Comparison of ENCODE assay signal across 15 cellular contexts in the genomic region with DNA sequence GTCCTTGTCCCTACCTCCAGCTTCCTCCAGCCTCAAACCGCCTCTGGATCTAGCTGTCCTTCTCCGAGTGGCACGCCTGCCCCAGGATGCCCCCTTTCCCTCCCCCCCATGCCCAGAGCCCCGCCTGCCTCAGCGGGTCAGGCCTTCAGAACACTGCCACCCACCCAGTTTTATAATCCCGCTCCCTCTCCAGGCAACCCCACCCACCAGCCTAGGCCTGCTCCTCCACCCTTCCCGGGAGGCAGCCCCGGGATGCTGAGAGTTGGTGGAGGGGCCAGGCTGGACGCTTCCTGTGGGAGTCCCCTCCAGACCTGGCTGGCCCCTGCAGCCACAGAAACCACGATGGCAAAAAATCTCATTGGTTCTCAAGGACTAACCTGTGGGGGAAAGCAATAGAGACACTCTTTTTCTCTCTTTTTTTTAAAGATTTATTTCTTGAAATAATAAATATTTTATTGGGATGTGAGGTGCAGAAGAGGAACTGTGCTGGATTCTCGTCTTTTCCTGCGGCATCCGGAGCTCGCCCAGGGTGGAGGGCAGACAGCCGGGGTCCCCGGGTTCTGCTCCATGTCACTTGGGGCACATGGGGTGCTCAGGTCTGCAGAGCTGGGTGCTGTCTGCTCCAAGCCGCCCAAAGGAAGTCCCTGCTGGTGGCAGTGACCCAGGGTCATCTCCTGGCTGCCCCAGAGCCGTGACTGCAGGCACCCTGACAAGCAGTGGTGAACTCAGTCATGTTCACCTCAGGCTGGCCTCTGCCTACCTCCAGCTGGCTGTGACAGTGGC.
DNase-seq lines count a peak whose midpoint lies in the region; TF ChIP-seq lines count a peak whose summit lies in the region.
"Had no signal": no experiment of that assay in that cellular context is flagged by ENCODE, and none has a peak within 500 bp of the region (broad histone marks: within the 10 kb centered on the region; RNA-seq: fewer than 3 reads in every experiment).

No MANE protein-coding gene starts in this region.

- H2AFZ ChIP-seq in osteoblast (ENCODE audit: low read length): no peak overlapping the region
- H2AFZ ChIP-seq: GM23338 had no signal

- H4K20me1 ChIP-seq in osteoblast (ENCODE audit: insufficient read depth, low read length): no peaks in the 10 kb centered on the region

- peaks cover 8% of the 10 kb centered on the region for H3K4me1 ChIP-seq in NT2/D1 (ENCODE audit: insufficient read depth, insufficient read length)
- H3K4me1 ChIP-seq in osteoblast (ENCODE audit: insufficient read depth, low read length): no peaks in the 10 kb centered on the region
- H3K4me1 ChIP-seq: Caco-2, HAP-1 had no signal

- no peak overlapping the region for H3K4me2 ChIP-seq in osteoblast (ENCODE audit: insufficient read depth, low read length)
- H3K4me2 ChIP-seq: GM23338 had no signal

- TF ChIP-seq CTCF in osteoblast (IDR thresholded peaks at IDR 0.05; ENCODE audit: extremely low read depth, low read depth, low read length): no peak

- H3K79me2 ChIP-seq in osteoblast (ENCODE audit: insufficient read depth, low read length): no peaks in the 10 kb centered on the region

- H3K27ac ChIP-seq in osteoblast (ENCODE audit: low read depth, low read length): no peak overlapping the region
- H3K27ac ChIP-seq: C4-2B had no signal

- no peaks in the 10 kb centered on the region for H3K9me3 ChIP-seq in NT2/D1 (ENCODE audit: insufficient read depth, low read length)
- H3K9me3 ChIP-seq in osteoblast (ENCODE audit: low read depth, low read length): no peaks in the 10 kb centered on the region
- H3K9me3 ChIP-seq: Caco-2, HAP-1 had no signal

- no peaks in the 10 kb centered on the region for H3K36me3 ChIP-seq in H7 (replicated peaks; ENCODE audit: control insufficient read depth, insufficient read depth, low read length)
- peaks cover 17% of the 10 kb centered on the region for H3K36me3 ChIP-seq in NT2/D1 (ENCODE audit: insufficient read depth, insufficient read length, low read length)
- H3K36me3 ChIP-seq in osteoblast (ENCODE audit: insufficient read depth, low read length): no peaks in the 10 kb centered on the region
- H3K36me3 ChIP-seq: HAP-1 had no signal

- peak overlapping the region; percentile 39 for H3K9ac ChIP-seq in NT2/D1 (ENCODE audit: insufficient read length, low read depth)

- intact Hi-C loops in head of caudate nucleus (cut with DNase I): no loop called here

- no peak overlapping the region for H3K4me3 ChIP-seq in H7 (ENCODE audit: insufficient read depth, low read depth, low read length)
- no peak overlapping the region for H3K4me3 ChIP-seq in NT2/D1 (ENCODE audit: insufficient read length, low read depth)
- no peak overlapping the region for H3K4me3 ChIP-seq in osteoblast (ENCODE audit: insufficient read depth, low read length)
- H3K4me3 ChIP-seq: GM23338, HAP-1 had no signal

- DNase-seq in H7: peak; percentile 63
- no peak for DNase-seq in NT2/D1 (ENCODE audit: low read depth, low spot score)
- peak in 26 of 42 donors; percentile 24 to 79 (median 54) for DNase-seq in head of caudate nucleus
- peak; percentile 82 for DNase-seq in osteoblast (ENCODE audit: insufficient read length, low spot score, missing footprints)
- no peak for DNase-seq in NCI-H146 (lab: John Stamatoyannopoulos, UW)
- DNase-seq in NCI-H1930 (lab: John Stamatoyannopoulos, UW): no peak
- DNase-seq in LoVo (ENCODE audit: low spot score): no peak
- DNase-seq: Caco-2; CD4-positive, CD25-positive, alpha-beta regulatory T cell; CD8-positive, alpha-beta T cell; DMS153; DND-41 had no signal

- H3K27me3 ChIP-seq in H7 (ENCODE audit: control insufficient read depth, insufficient read depth, low read length): no peaks in the 10 kb centered on the region
- no peaks in the 10 kb centered on the region for H3K27me3 ChIP-seq in NT2/D1 (ENCODE audit: insufficient read depth, insufficient read length)
- H3K27me3 ChIP-seq in osteoblast (ENCODE audit: insufficient read depth, low read length): no peaks in the 10 kb centered on the region

Comparison
In these comparisons a context has a peak if more than half of its experiments do, and no peak if none do; other contexts are left out.
1. DNase-seq: peak in H7 (single experiment), head of caudate nucleus (26 of 42) and osteoblast (single experiment); none in NT2/D1 (single experiment), NCI-H146 (single experiment), NCI-H1930 (0 of 2) and LoVo (single experiment).